11 cellular contexts compared by ENCODE assay signal in genomic region chr9:75979362-75979761, GRCh38.
DNase-seq lines count a peak whose midpoint lies in the region; ATAC-seq, FAIRE-seq and TF ChIP-seq lines count a peak whose summit lies in the region.
"Had no signal": no experiment of that assay in that cellular context is flagged by ENCODE, and none has a peak within 500 bp of the region (broad histone marks: within the 10 kb centered on the region; RNA-seq: fewer than 3 reads in every experiment).

No MANE protein-coding gene starts in this region.

- no peak for TF ChIP-seq POLR2A in H54 (IDR thresholded peaks at IDR 0.05; ENCODE audit: low read depth, low read length)

- H3K27me3 ChIP-seq in RWPE2 (ENCODE audit: insufficient read depth, poor library complexity, severe bottlenecking): no peaks in the 10 kb centered on the region
- H3K27me3 ChIP-seq: adrenal gland had no signal

- no peak overlapping the region for H3K4me3 ChIP-seq in RWPE2 (ENCODE audit: severe bottlenecking)
- H3K4me3 ChIP-seq: adrenal gland had no signal

- ATAC-seq in RWPE2 (ENCODE audit: low read depth): no peak
- no peak for ATAC-seq in GM19023 (IDR thresholded peaks at IDR 0.05; ENCODE audit: unreplicated experiment)

- H3K36me3 ChIP-seq in RWPE2 (ENCODE audit: low read depth): no peaks in the 10 kb centered on the region
- H3K36me3 ChIP-seq: adrenal gland had no signal

- no peak overlapping the region for H3K27ac ChIP-seq in C4-2B
- no peak overlapping the region for H3K27ac ChIP-seq in RWPE2 (ENCODE audit: poor library complexity, severe bottlenecking)
- H3K27ac ChIP-seq: adrenal gland had no signal

- no peaks in the 10 kb centered on the region for H3K4me1 ChIP-seq in RWPE2 (ENCODE audit: insufficient read depth, poor library complexity, severe bottlenecking)
- H3K4me1 ChIP-seq: adrenal gland had no signal

- DNase-seq in H54 (ENCODE audit: insufficient read length, low spot score): peak; percentile 13
- DNase-seq in RWPE2 (ENCODE audit: low spot score): no peak
- peak; percentile 59 for DNase-seq in iPS-NIHi7 (ENCODE audit: extremely low spot score)
- DNase-seq in pons (ENCODE audit: low spot score): no peak
- DNase-seq in NCI-H2171 treated with DMSO at 0.1 percent for 48 hours (lab: John Stamatoyannopoulos, UW): no peak
- no peak for DNase-seq in GM19238 (ENCODE audit: insufficient read length, low spot score)
- DNase-seq: NCI-H2081 treated with DMSO at 0.1 percent for 48 hours had no signal

- no peaks in the 10 kb centered on the region for H3K9me3 ChIP-seq in RWPE2 (ENCODE audit: severe bottlenecking)
- H3K9me3 ChIP-seq: adrenal gland had no signal

- FAIRE-seq in H54 (lab: Jason Lieb, UNC): peak; percentile 57
- FAIRE-seq: GM18507 had no signal

- TF ChIP-seq CTCF in C4-2B (conservative IDR thresholded peaks at IDR 0.05) (peak; percentile 44), RWPE2 (IDR thresholded peaks at IDR 0.05; ENCODE audit: poor library complexity, severe bottlenecking) (peak; percentile 29)

Comparison
In these comparisons a context has a peak if more than half of its experiments do, and no peak if none do; other contexts are left out.
1. DNase-seq: peak in H54 (single experiment) and iPS-NIHi7 (single experiment); none in RWPE2 (single experiment), pons (single experiment), NCI-H2171 treated with DMSO at 0.1 percent for 48 hours (single experiment) and GM19238 (single experiment).